22 cellular contexts compared by ENCODE assay signal in genomic region chr9:123657099-123657498, GRCh38.
DNase-seq lines count a peak whose midpoint lies in the region; ATAC-seq and TF ChIP-seq lines count a peak whose summit lies in the region.
"Had no signal": no experiment of that assay in that cellular context is flagged by ENCODE, and none has a peak within 500 bp of the region (broad histone marks: within the 10 kb centered on the region; RNA-seq: fewer than 3 reads in every experiment).

No MANE protein-coding gene starts in this region.

- no peak overlapping the region for H3K9ac ChIP-seq in endodermal cell (ENCODE audit: extremely low read depth, low read length, poor library complexity, severe bottlenecking)
- H3K9ac ChIP-seq: KMS-11 had no signal

- H3K9me2 ChIP-seq in GM23338 (ENCODE audit: insufficient read depth): no peaks in the 10 kb centered on the region

- no peak overlapping the region for H3K4me3 ChIP-seq in GM23338
- no peak overlapping the region for H3K4me3 ChIP-seq in endodermal cell (ENCODE audit: low read length)
- H3K4me3 ChIP-seq in thyroid gland (replicated peaks in 1 of 3): no peak overlapping the region
- H3K4me3 ChIP-seq: GM12878, SJSA1 had no signal

- no peaks in the 10 kb centered on the region for H3K79me2 ChIP-seq in GM23338 (replicated peaks; ENCODE audit: insufficient read depth)

- TF ChIP-seq CTCF in GM23338 (conservative IDR thresholded peaks at IDR 0.05; ENCODE audit: low read depth in 2 of 2) (no peak), endodermal cell (conservative IDR thresholded peaks at IDR 0.05) (no peak), thyroid gland (IDR thresholded peaks at IDR 0.05) (no peak)

- H3K27me3 Mint-ChIP-seq in GM23338 (ENCODE audit: insufficient read depth, low read depth, poor library complexity) (no peaks in the 10 kb centered on the region), endodermal cell (ENCODE audit: insufficient read depth) (no peaks in the 10 kb centered on the region)
- H3K27me3 Mint-ChIP-seq: CD4-positive, CD25-positive, alpha-beta regulatory T cell had no signal

- 60 to 73% methylated on average over 3 to 7 of the region's 7 CpGs for WGBS in endodermal cell (ENCODE audit: insufficient coverage in 1 of 2, insufficient read length in 1 of 2), 2 experiments
- WGBS in thyroid gland, 2 donors: 70 to 71% methylated on average over 7 of the region's 7 CpGs

- H3K4me1 Mint-ChIP-seq in GM23338: peaks cover 45% of the 10 kb centered on the region
- peaks cover 49% of the 10 kb centered on the region for H3K4me1 Mint-ChIP-seq in endodermal cell

- H3K4me1 ChIP-seq in GM23338 (ENCODE audit: insufficient read depth) (peaks cover 15% of the 10 kb centered on the region), endodermal cell (ENCODE audit: control insufficient read depth, insufficient read depth, low read length) (peaks cover 18% of the 10 kb centered on the region), thyroid gland (peaks cover 24 to 26% of the 10 kb centered on the region in 2 donors)
- H3K4me1 ChIP-seq: Caco-2 had no signal

- H3K27ac ChIP-seq in GM23338 (ENCODE audit: low read depth): no peak overlapping the region
- H3K27ac ChIP-seq in endodermal cell (ENCODE audit: low read depth, low read length): no peak overlapping the region
- peak overlapping the region; percentile 71 to 87 (median 80) for H3K27ac ChIP-seq in thyroid gland
- H3K27ac ChIP-seq: KMS-11, SJSA1 had no signal

- H3K9me3 ChIP-seq in endodermal cell (ENCODE audit: control insufficient read depth, low read length): peaks cover 8% of the 10 kb centered on the region
- no peaks in the 10 kb centered on the region for H3K9me3 ChIP-seq in thyroid gland
- H3K9me3 ChIP-seq: BE2C, SJSA1 had no signal

- ATAC-seq in GM23338 (peak; percentile 68), GM18907 (IDR thresholded peaks at IDR 0.05; ENCODE audit: unreplicated experiment) (no peak)
- ATAC-seq: GM12878, Right ventricle myocardium inferior had no signal

- intact Hi-C loops in thyroid gland (cut with DNase I): no loop called here

- H3K27ac Mint-ChIP-seq in GM23338 (no peak overlapping the region), endodermal cell (no peak overlapping the region)
- H3K27ac Mint-ChIP-seq: CD4-positive, CD25-positive, alpha-beta regulatory T cell; HFFc6 had no signal

- H3K27me3 ChIP-seq in GM23338 (ENCODE audit: insufficient read depth) (no peaks in the 10 kb centered on the region), endodermal cell (ENCODE audit: control insufficient read depth, insufficient read depth, low read length, poor library complexity, severe bottlenecking) (no peaks in the 10 kb centered on the region), thyroid gland (no peaks in the 10 kb centered on the region)
- H3K27me3 ChIP-seq: BE2C, SJSA1 had no signal

- DNase-seq in GM23338 (ENCODE audit: low spot score) (peak; percentile 57), NCI-H2171 treated with DMSO at 0.1 percent for 48 hours (lab: John Stamatoyannopoulos, UW) (peak; percentile 73), endodermal cell (peak; percentile 67), thyroid gland (no peak), COR-L47 (lab: John Stamatoyannopoulos, UW) (no peak), NCI-H128 (lab: John Stamatoyannopoulos, UW; ENCODE audit: unreplicated experiment) (no peak)
- DNase-seq: BE2C; Caco-2; CD4-positive, CD25-positive, alpha-beta regulatory T cell; DND-41; GOT3; NCI-H1105; NCI-H2029 treated with DMSO at 0.1 percent for 48 hours; NCI-H510A; OCI-M1; T-helper 1 cell had no signal

- H3F3A ChIP-seq in GM23338 (replicated peaks; ENCODE audit: low read depth): no peaks in the 10 kb centered on the region

- H2AFZ ChIP-seq in GM23338: no peak overlapping the region

- H3K36me3 Mint-ChIP-seq in GM23338 (ENCODE audit: low read depth): peaks cover 8% of the 10 kb centered on the region
- H3K36me3 Mint-ChIP-seq in endodermal cell (ENCODE audit: low read depth): peaks cover 10% of the 10 kb centered on the region

- H4K20me1 ChIP-seq in GM23338 (replicated peaks; ENCODE audit: insufficient read depth): no peaks in the 10 kb centered on the region; the same call in 1 of the 2 replicates

- no peaks in the 10 kb centered on the region for H3K36me3 ChIP-seq in GM23338 (ENCODE audit: insufficient read depth)
- H3K36me3 ChIP-seq in endodermal cell (ENCODE audit: control insufficient read depth, insufficient read depth, low read length): no peaks in the 10 kb centered on the region
- H3K36me3 ChIP-seq in thyroid gland: no peaks in the 10 kb centered on the region
- H3K36me3 ChIP-seq: BE2C, SJSA1 had no signal

- H3K4me2 ChIP-seq in GM23338: no peak overlapping the region
- H3K4me2 ChIP-seq: KMS-11 had no signal

- H3K4me3 Mint-ChIP-seq in GM23338: no peak overlapping the region
- no peak overlapping the region for H3K4me3 Mint-ChIP-seq in endodermal cell
- H3K4me3 Mint-ChIP-seq: CD4-positive, CD25-positive, alpha-beta regulatory T cell; HFFc6 had no signal

- no peak for TF ChIP-seq POLR2A in thyroid gland (IDR thresholded peaks at IDR 0.05)

- H3K9me3 Mint-ChIP-seq in GM23338 (no peaks in the 10 kb centered on the region; the same call in none of the 3 replicates), endodermal cell (peaks cover 8% of the 10 kb centered on the region)

TF ChIP-seq in GM23338, 12 proteins besides CTCF, POLR2A, EP300 and RAD21 (continues in another document):
- TF ChIP-seq EZH2phosphoT487 (IDR thresholded peaks at IDR 0.05; ENCODE audit: unreplicated experiment) (no peak), POLR2AphosphoS5 (IDR thresholded peaks at IDR 0.05; ENCODE audit: low read depth) (no peak), ETS1 (IDR thresholded peaks at IDR 0.05) (no peak), ZNF331 (CRISPR knock-in tag; IDR thresholded peaks at IDR 0.05; ENCODE audit: low read depth) (no peak)
- TF ChIP-seq, protein P1, sequence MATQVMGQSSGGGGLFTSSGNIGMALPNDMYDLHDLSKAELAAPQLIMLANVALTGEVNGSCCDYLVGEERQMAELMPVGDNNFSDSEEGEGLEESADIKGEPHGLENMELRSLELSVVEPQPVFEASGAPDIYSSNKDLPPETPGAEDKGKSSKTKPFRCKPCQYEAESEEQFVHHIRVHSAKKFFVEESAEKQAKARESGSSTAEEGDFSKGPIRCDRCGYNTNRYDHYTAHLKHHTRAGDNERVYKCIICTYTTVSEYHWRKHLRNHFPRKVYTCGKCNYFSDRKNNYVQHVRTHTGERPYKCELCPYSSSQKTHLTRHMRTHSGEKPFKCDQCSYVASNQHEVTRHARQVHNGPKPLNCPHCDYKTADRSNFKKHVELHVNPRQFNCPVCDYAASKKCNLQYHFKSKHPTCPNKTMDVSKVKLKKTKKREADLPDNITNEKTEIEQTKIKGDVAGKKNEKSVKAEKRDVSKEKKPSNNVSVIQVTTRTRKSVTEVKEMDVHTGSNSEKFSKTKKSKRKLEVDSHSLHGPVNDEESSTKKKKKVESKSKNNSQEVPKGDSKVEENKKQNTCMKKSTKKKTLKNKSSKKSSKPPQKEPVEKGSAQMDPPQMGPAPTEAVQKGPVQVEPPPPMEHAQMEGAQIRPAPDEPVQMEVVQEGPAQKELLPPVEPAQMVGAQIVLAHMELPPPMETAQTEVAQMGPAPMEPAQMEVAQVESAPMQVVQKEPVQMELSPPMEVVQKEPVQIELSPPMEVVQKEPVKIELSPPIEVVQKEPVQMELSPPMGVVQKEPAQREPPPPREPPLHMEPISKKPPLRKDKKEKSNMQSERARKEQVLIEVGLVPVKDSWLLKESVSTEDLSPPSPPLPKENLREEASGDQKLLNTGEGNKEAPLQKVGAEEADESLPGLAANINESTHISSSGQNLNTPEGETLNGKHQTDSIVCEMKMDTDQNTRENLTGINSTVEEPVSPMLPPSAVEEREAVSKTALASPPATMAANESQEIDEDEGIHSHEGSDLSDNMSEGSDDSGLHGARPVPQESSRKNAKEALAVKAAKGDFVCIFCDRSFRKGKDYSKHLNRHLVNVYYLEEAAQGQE (IDR thresholded peaks at IDR 0.05; ENCODE audit: unreplicated experiment): no peak

Comparison
In these comparisons a context has a peak if more than half of its experiments do, and no peak if none do; other contexts are left out.
1. DNase-seq: peak in GM23338 (single experiment), NCI-H2171 treated with DMSO at 0.1 percent for 48 hours (single experiment) and endodermal cell (single experiment); none in thyroid gland (0 of 2), COR-L47 (single experiment) and NCI-H128 (single experiment).
2. H3K27ac ChIP-seq: peak in thyroid gland (3 of 3); none in GM23338 (single experiment) and endodermal cell (single experiment).